17 cellular contexts compared by ENCODE assay signal in genomic region chr6:79719248-79719975, GRCh38.
DNase-seq lines count a peak whose midpoint lies in the region; ATAC-seq, FAIRE-seq and TF ChIP-seq lines count a peak whose summit lies in the region.
"Had no signal": no experiment of that assay in that cellular context is flagged by ENCODE, and none has a peak within 500 bp of the region (broad histone marks: within the 10 kb centered on the region; RNA-seq: fewer than 3 reads in every experiment).

No MANE protein-coding gene starts in this region.

- H3K4me3 ChIP-seq in ACC112 (ENCODE audit: low read depth, low read length): no peak overlapping the region
- H3K4me3 ChIP-seq: spleen had no signal

- peaks cover 17% of the 10 kb centered on the region for H3K27me3 Mint-ChIP-seq in activated T-helper 17 cell treated with anti-CD3 and anti-CD28 coated beads, Interleukin-2, amount 50 U/mL, for 72 hours
- H3K27me3 Mint-ChIP-seq: brain had no signal

- no peaks in the 10 kb centered on the region for H3K4me1 Mint-ChIP-seq in activated T-helper 17 cell treated with anti-CD3 and anti-CD28 coated beads, Interleukin-2, amount 50 U/mL, for 72 hours
- H3K4me1 Mint-ChIP-seq: brain had no signal

- H3K36me3 ChIP-seq in ACC112 (ENCODE audit: insufficient read depth, low read length): no peaks in the 10 kb centered on the region
- H3K36me3 ChIP-seq: BE2C, spleen had no signal

- H3K36me3 Mint-ChIP-seq in activated T-helper 17 cell treated with anti-CD3 and anti-CD28 coated beads, Interleukin-2, amount 50 U/mL, for 72 hours (ENCODE audit: low read depth): no peaks in the 10 kb centered on the region
- H3K36me3 Mint-ChIP-seq: brain had no signal

- FAIRE-seq in D721Med (lab: Jason Lieb, UNC): no peak
- FAIRE-seq: H1, islet of Langerhans, urothelium cell line had no signal

- H3K79me2 ChIP-seq in ACC112 (ENCODE audit: control insufficient read depth, insufficient read depth, low read length, unreplicated experiment): no peaks in the 10 kb centered on the region

- H3K27ac ChIP-seq in ACC112 (ENCODE audit: low read depth, low read length): no peak overlapping the region
- H3K27ac ChIP-seq: spleen had no signal

- ATAC-seq in GM18511 (IDR thresholded peaks at IDR 0.05; ENCODE audit: unreplicated experiment): peak; percentile 54
- peak; percentile 35 for ATAC-seq in activated T-helper 17 cell treated with anti-CD3 and anti-CD28 coated beads, Interleukin-2, amount 50 U/mL, for 72 hours (replicated peaks)
- ATAC-seq in HG03159 (IDR thresholded peaks at IDR 0.05; ENCODE audit: unreplicated experiment): no peak

- TF ChIP-seq CTCF in D721Med (IDR thresholded peaks at IDR 0.05; ENCODE audit: insufficient read depth, missing control alignments): no peak

- no peak overlapping the region for H3K27ac Mint-ChIP-seq in activated T-helper 17 cell treated with anti-CD3 and anti-CD28 coated beads, Interleukin-2, amount 50 U/mL, for 72 hours
- H3K27ac Mint-ChIP-seq: brain had no signal

- peaks cover 10% of the 10 kb centered on the region for H3K27me3 ChIP-seq in ACC112 (ENCODE audit: insufficient read depth, low read length)
- H3K27me3 ChIP-seq: BE2C had no signal

- peaks cover 5% of the 10 kb centered on the region for H3K9me3 Mint-ChIP-seq in activated T-helper 17 cell treated with anti-CD3 and anti-CD28 coated beads, Interleukin-2, amount 50 U/mL, for 72 hours

- peaks cover 9% of the 10 kb centered on the region for H3K4me1 ChIP-seq in ACC112 (ENCODE audit: control insufficient read depth, insufficient read depth, low read length, unreplicated experiment)
- H3K4me1 ChIP-seq: BE2C, spleen had no signal

- H3K4me3 Mint-ChIP-seq in activated T-helper 17 cell treated with anti-CD3 and anti-CD28 coated beads, Interleukin-2, amount 50 U/mL, for 72 hours: no peak overlapping the region
- H3K4me3 Mint-ChIP-seq: brain had no signal

- H2AFZ ChIP-seq in ACC112 (ENCODE audit: low read length, unreplicated experiment): peak overlapping the region; percentile 45

- peak; percentile 58 for DNase-seq in fibroblast of the conjunctiva (ENCODE audit: low read depth)
- DNase-seq in D721Med (ENCODE audit: insufficient read length, low spot score): no peak
- no peak for DNase-seq in iPS-NIHi7 (ENCODE audit: extremely low spot score)
- no peak for DNase-seq in ecto neural progenitor cell (ENCODE audit: low spot score)
- DNase-seq: activated CD4-positive, CD25-positive, alpha-beta regulatory T cell treated with anti-CD3 and anti-CD28 coated beads, Interleukin-2, amount 50 U/mL, for 72 hours; activated T-cell treated with anti-CD3 and anti-CD28 coated beads, Interleukin-2, amount 50 U/mL, for 48 hours; BE2C; NCI-H1930; spleen had no signal
